Comparison of ENCODE assay signal across 16 cellular contexts in the genomic region with DNA sequence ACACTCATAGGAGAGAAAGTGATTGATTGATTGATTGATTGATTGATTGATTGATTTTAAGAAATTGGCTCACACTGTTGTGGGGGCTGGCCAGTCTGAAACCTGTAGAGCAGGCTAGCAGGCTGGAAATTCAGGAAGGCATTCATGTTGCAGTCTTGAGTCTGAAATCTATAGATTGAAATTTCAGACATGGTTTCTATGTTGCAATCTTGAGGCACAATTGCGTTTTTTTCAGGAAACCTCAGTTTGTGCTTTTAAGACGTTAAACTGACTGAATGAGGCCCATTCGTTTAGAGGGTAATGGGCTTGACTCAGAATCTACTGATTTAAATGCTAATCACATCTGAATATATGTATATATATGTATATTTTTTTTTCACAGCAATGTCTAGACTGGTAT.
"Had no signal": no experiment of that assay in that cellular context is flagged by ENCODE, and none has a peak within 500 bp of the region (broad histone marks: within the 10 kb centered on the region; RNA-seq: fewer than 3 reads in every experiment).

No MANE protein-coding gene starts in this region.

- DNase-seq: activated CD4-positive, alpha-beta T cell treated with anti-CD3 and anti-CD28 coated beads for 36 hours; activated CD4-positive, alpha-beta T cell treated with anti-CD3 and anti-CD28 coated beads, Interleukin-2, amount 50 U/mL, for 48 hours; cerebellar nuclear complex; effector CD4-positive, alpha-beta T cell; left ventricle myocardium superior; stimulated activated CD4-positive, alpha-beta T cell treated with anti-CD3 and anti-CD28 coated beads, Interleukin-12 subunit alpha, Interleukin-12 subunit beta, amount 100 ng/mL, for 4 hours; stimulated activated CD4-positive, alpha-beta T cell treated with anti-CD3 and anti-CD28 coated beads, Interleukin-1b, Interleukin-23, amount 100 ng/mL, for 48 hours; stimulated activated naive CD4-positive, alpha-beta T cell treated with Interleukin-2 at 50 U/mL for 16 hours; substantia nigra; tibial artery; uterus had no signal

- H3K27me3 Mint-ChIP-seq: activated CD4-positive, alpha-beta T cell treated with anti-CD3 and anti-CD28 coated beads for 36 hours; activated naive CD8-positive, alpha-beta T cell had no signal

- H3K4me3 ChIP-seq: esophagus muscularis mucosa, tibial artery, uterus had no signal

- H3K27me3 ChIP-seq: esophagus muscularis mucosa, tibial artery, uterus had no signal

- H3K4me1 Mint-ChIP-seq: activated CD4-positive, alpha-beta T cell treated with anti-CD3 and anti-CD28 coated beads for 36 hours had no signal

- H3K9me3 ChIP-seq: esophagus muscularis mucosa, tibial artery, uterus had no signal

- H3K4me3 Mint-ChIP-seq: activated CD4-positive, alpha-beta T cell treated with anti-CD3 and anti-CD28 coated beads for 36 hours; activated naive CD8-positive, alpha-beta T cell; WTC11 had no signal

- H3K27ac ChIP-seq: esophagus muscularis mucosa, tibial artery, uterus had no signal

- H3K27ac Mint-ChIP-seq: activated CD4-positive, alpha-beta T cell treated with anti-CD3 and anti-CD28 coated beads for 36 hours; activated naive CD8-positive, alpha-beta T cell; WTC11 had no signal

- H3K36me3 ChIP-seq: uterus had no signal

- FAIRE-seq: bronchial epithelial cell, endothelial cell of umbilical vein had no signal

- H3K4me1 ChIP-seq: esophagus muscularis mucosa, tibial artery had no signal
